ENCODE assay signal across 24 cellular contexts in the genomic region with DNA sequence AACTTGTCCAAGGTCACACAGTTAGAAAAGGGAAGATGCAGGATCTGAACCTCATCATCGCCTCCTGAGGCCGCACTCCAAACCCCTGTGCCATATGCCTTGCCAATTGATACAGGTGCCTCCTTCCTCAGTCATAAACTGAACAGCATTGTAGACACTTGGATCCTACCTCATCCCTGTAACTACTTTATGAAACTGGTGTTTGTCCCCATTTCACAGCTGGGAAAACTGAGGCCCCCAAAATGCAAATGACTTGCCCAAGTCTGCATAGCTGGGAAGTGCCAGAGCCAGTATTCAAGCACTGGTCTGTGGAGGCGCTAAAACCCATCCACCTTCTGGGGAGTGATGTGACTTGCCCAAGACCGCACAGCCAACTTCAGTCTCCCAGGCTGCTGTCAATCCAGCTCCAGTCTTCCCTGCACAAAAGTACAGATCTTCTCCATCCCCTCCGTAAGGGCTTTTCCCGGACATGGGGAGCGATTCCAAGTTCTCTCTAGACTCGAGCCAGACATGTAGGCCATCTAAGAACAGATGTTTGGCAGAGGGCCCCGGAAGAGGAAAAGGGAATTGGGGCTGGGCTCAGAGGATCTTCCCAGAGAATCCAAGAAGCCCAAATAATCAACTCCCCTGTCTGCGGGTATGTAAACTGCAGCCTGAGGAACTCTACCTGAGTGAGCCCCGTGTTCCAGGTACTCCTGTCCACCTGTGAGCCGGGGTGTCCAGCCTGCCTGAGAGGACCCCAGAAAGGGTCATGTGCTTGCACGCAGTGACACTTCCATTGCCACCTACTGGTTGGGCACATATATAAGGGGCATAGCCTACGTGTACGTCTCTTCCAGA.
"Had no signal": no experiment of that assay in that cellular context is flagged by ENCODE, and none has a peak within 500 bp of the region (broad histone marks: within the 10 kb centered on the region; RNA-seq: fewer than 3 reads in every experiment).

No MANE protein-coding gene starts in this region.

- H3K4me1 Mint-ChIP-seq: activated CD4-positive, alpha-beta memory T cell treated with anti-CD3 and anti-CD28 coated beads, Interleukin-2, amount 10 ng/mL, durations not matched to agents 7 days and 5 days; activated CD8-positive, alpha-beta memory T cell treated with anti-CD3 and anti-CD28 coated beads, Interleukin-2, amount 10 ng/mL, durations not matched to agents 7 days and 5 days; activated naive CD4-positive, alpha-beta T cell treated with anti-CD3 and anti-CD28 coated beads, Interleukin-2, amount 50 U/mL, for 24 hours had no signal

- FAIRE-seq: islet of Langerhans, TTC549 had no signal

- H3K9me3 ChIP-seq: body of pancreas, gastroesophageal sphincter, prostate gland, right atrium auricular region, tibial artery had no signal

- H3K4me3 ChIP-seq: body of pancreas, gastroesophageal sphincter, prostate gland, right atrium auricular region, tibial artery had no signal

- ATAC-seq: activated CD8-positive, alpha-beta memory T cell treated with anti-CD3 and anti-CD28 coated beads, Interleukin-2, amount 10 ng/mL, durations not matched to agents 7 days and 5 days; body of pancreas; gastroesophageal sphincter; natural killer cell treated with Interleukin-12 subunit alpha and Interleukin-12 subunit beta and Interleukin-15 and Interleukin-18, amount 100 ng/mL, for 72 hours had no signal

- H3K4me3 Mint-ChIP-seq: activated B cell treated with CpG ODN at 0.5 μM for 24 hours; activated CD4-positive, alpha-beta memory T cell treated with anti-CD3 and anti-CD28 coated beads, Interleukin-2, amount 10 ng/mL, durations not matched to agents 7 days and 5 days; activated CD8-positive, alpha-beta memory T cell treated with anti-CD3 and anti-CD28 coated beads, Interleukin-2, amount 10 ng/mL, durations not matched to agents 7 days and 5 days; activated naive CD4-positive, alpha-beta T cell treated with anti-CD3 and anti-CD28 coated beads, Interleukin-2, amount 50 U/mL, for 24 hours; activated T-helper 1 cell treated with anti-CD3 and anti-CD28 coated beads, Interleukin-12 subunit alpha, Interleukin-12 subunit beta, Interleukin-2, Interleukin-4 antibody, amounts not matched to agents 30 ng/mL and 10 ng/mL and 1 ng/mL, durations not matched to agents 14 hours and 24 hours and 36 hours; dendritic cell treated with granulocyte-macrophage colony-stimulating factor and Interleukin-4, amounts not matched to agents 40 ng/mL and 50 ng/mL, for 4 days; natural killer cell treated with Interleukin-12 subunit alpha and Interleukin-12 subunit beta and Interleukin-15 and Interleukin-18, amount 100 ng/mL, for 72 hours; stimulated activated naive CD8-positive, alpha-beta T cell treated with anti-CD3 and anti-CD28 coated beads, Interleukin-15, Interleukin-2, amounts not matched to agents 100 ng/mL and 50 ng/mL, for 24 hours had no signal

- H3K36me3 Mint-ChIP-seq: activated CD8-positive, alpha-beta memory T cell treated with anti-CD3 and anti-CD28 coated beads, Interleukin-2, amount 10 ng/mL, durations not matched to agents 7 days and 5 days; activated naive CD4-positive, alpha-beta T cell treated with anti-CD3 and anti-CD28 coated beads, Interleukin-2, amount 50 U/mL, for 24 hours; natural killer cell treated with Interleukin-12 subunit alpha and Interleukin-12 subunit beta and Interleukin-15 and Interleukin-18, amount 100 ng/mL, for 72 hours had no signal

- DNase-seq: activated B cell treated with CpG ODN at 0.5 μM for 24 hours; activated CD4-positive, alpha-beta memory T cell treated with anti-CD3 and anti-CD28 coated beads, Interleukin-2, amount 10 ng/mL, durations not matched to agents 7 days and 5 days; activated CD4-positive, alpha-beta T cell treated with anti-CD3 and anti-CD28 coated beads for 48 hours; activated CD8-positive, alpha-beta memory T cell treated with anti-CD3 and anti-CD28 coated beads, Interleukin-2, amount 10 ng/mL, durations not matched to agents 7 days and 5 days; activated gamma-delta T cell treated with Interleukin-2 at 50 U/mL for 16 hours; activated T-cell treated with anti-CD3 and anti-CD28 coated beads for 4 hours; anterior cingulate cortex; body of pancreas; effector CD4-positive, alpha-beta T cell; hypothalamus; stimulated activated CD4-positive, alpha-beta T cell treated with anti-CD3 and anti-CD28 coated beads, Interleukin-1b, Interleukin-23, amount 100 ng/mL, for 48 hours; substantia nigra; T-helper 1 cell; tibial artery had no signal

- H3K36me3 ChIP-seq: gastroesophageal sphincter, prostate gland, right atrium auricular region, tibial artery had no signal

- H3K27me3 ChIP-seq: body of pancreas, right atrium auricular region had no signal

- H3K4me1 ChIP-seq: body of pancreas, gastroesophageal sphincter, prostate gland, right atrium auricular region, tibial artery had no signal

- H3K9me3 Mint-ChIP-seq: activated B cell treated with CpG ODN at 0.5 μM for 24 hours; activated CD4-positive, alpha-beta memory T cell treated with anti-CD3 and anti-CD28 coated beads, Interleukin-2, amount 10 ng/mL, durations not matched to agents 7 days and 5 days; activated naive CD4-positive, alpha-beta T cell treated with anti-CD3 and anti-CD28 coated beads, Interleukin-2, amount 50 U/mL, for 24 hours; activated T-helper 1 cell treated with anti-CD3 and anti-CD28 coated beads, Interleukin-12 subunit alpha, Interleukin-12 subunit beta, Interleukin-2, Interleukin-4 antibody, amounts not matched to agents 30 ng/mL and 10 ng/mL and 1 ng/mL, durations not matched to agents 14 hours and 24 hours and 36 hours; dendritic cell treated with granulocyte-macrophage colony-stimulating factor and Interleukin-4, amounts not matched to agents 40 ng/mL and 50 ng/mL, for 4 days; natural killer cell treated with Interleukin-12 subunit alpha and Interleukin-12 subunit beta and Interleukin-15 and Interleukin-18, amount 100 ng/mL, for 72 hours; stimulated activated naive CD8-positive, alpha-beta T cell treated with anti-CD3 and anti-CD28 coated beads, Interleukin-15, Interleukin-2, amounts not matched to agents 100 ng/mL and 50 ng/mL, for 24 hours had no signal

- H3K27ac ChIP-seq: body of pancreas, gastroesophageal sphincter, prostate gland, right atrium auricular region, tibial artery had no signal

- H3K27ac Mint-ChIP-seq: activated B cell treated with CpG ODN at 0.5 μM for 24 hours; activated CD4-positive, alpha-beta memory T cell treated with anti-CD3 and anti-CD28 coated beads, Interleukin-2, amount 10 ng/mL, durations not matched to agents 7 days and 5 days; activated CD8-positive, alpha-beta memory T cell treated with anti-CD3 and anti-CD28 coated beads, Interleukin-2, amount 10 ng/mL, durations not matched to agents 7 days and 5 days; activated naive CD4-positive, alpha-beta T cell treated with anti-CD3 and anti-CD28 coated beads, Interleukin-2, amount 50 U/mL, for 24 hours; activated T-helper 1 cell treated with anti-CD3 and anti-CD28 coated beads, Interleukin-12 subunit alpha, Interleukin-12 subunit beta, Interleukin-2, Interleukin-4 antibody, amounts not matched to agents 30 ng/mL and 10 ng/mL and 1 ng/mL, durations not matched to agents 14 hours and 24 hours and 36 hours; dendritic cell treated with granulocyte-macrophage colony-stimulating factor and Interleukin-4, amounts not matched to agents 40 ng/mL and 50 ng/mL, for 4 days; natural killer cell treated with Interleukin-12 subunit alpha and Interleukin-12 subunit beta and Interleukin-15 and Interleukin-18, amount 100 ng/mL, for 72 hours; stimulated activated naive CD8-positive, alpha-beta T cell treated with anti-CD3 and anti-CD28 coated beads, Interleukin-15, Interleukin-2, amounts not matched to agents 100 ng/mL and 50 ng/mL, for 24 hours had no signal
